ENCODE assay signal across 8 cellular contexts in genomic region chr1:226738421-226738994, GRCh38. TPM values are rescaled to one million over a fixed set of nuclear protein-coding genes. Genes with fewer than 3 reads are reported as not detected.
DNase-seq lines count a peak whose midpoint lies in the region; ATAC-seq, FAIRE-seq and TF ChIP-seq lines count a peak whose summit lies in the region.

No MANE protein-coding gene starts in this region.

- H3K9ac ChIP-seq in parathyroid adenoma = peak overlapping the region; percentile 28

- H3K27me3 ChIP-seq in parathyroid adenoma (ENCODE audit: control insufficient read depth, insufficient read depth, low read length) = no peaks in the 10 kb centered on the region

- H3K4me3 Mint-ChIP-seq in activated naive CD8-positive, alpha-beta T cell = peak overlapping the region; percentile 99

- no peak for TF ChIP-seq POLR2A in H54 (IDR thresholded peaks at IDR 0.05; ENCODE audit: low read depth, low read length)

- H3K9me3 Mint-ChIP-seq in activated naive CD8-positive, alpha-beta T cell (ENCODE audit: low read depth) = no peaks in the 10 kb centered on the region

- peaks cover 6% of the 10 kb centered on the region for H3K36me3 Mint-ChIP-seq in activated naive CD8-positive, alpha-beta T cell

- no peak for FAIRE-seq in H54 (lab: Jason Lieb, UNC)

- peak overlapping the region; percentile 72 for H3K4me3 ChIP-seq in parathyroid adenoma (ENCODE audit: low read depth, low read length)

- peak overlapping the region; percentile 96 for H3K27ac Mint-ChIP-seq in activated naive CD8-positive, alpha-beta T cell

- no peak for ATAC-seq in HG03097 (IDR thresholded peaks at IDR 0.05; ENCODE audit: low FRiP score, unreplicated experiment)

- no peak for TF ChIP-seq CTCF in parathyroid adenoma (IDR thresholded peaks at IDR 0.05)

- H3K27ac ChIP-seq in parathyroid adenoma = peak overlapping the region; percentile 74

- H3K4me1 Mint-ChIP-seq in activated naive CD8-positive, alpha-beta T cell (ENCODE audit: low read depth) = peaks cover 51% of the 10 kb centered on the region

- H3K27me3 Mint-ChIP-seq in activated naive CD8-positive, alpha-beta T cell = no peaks in the 10 kb centered on the region

- H3K79me2 ChIP-seq in parathyroid adenoma = no peaks in the 10 kb centered on the region

- H3K9me3 ChIP-seq in parathyroid adenoma (ENCODE audit: control insufficient read depth, low read length) = no peaks in the 10 kb centered on the region

- H3K36me3 ChIP-seq in parathyroid adenoma (ENCODE audit: control insufficient read depth, insufficient read depth, low read length) = no peaks in the 10 kb centered on the region

- DNase-seq in ELF-1 (ENCODE audit: low read depth, low spot score) (peak; percentile 66), H54 (ENCODE audit: insufficient read length, low spot score) (peak; percentile 34), NCI-H510A treated with DMSO at 0.1 percent for 48 hours (lab: John Stamatoyannopoulos, UW) (peak; percentile 64), cardiac septum (ENCODE audit: low spot score) (peak; percentile 79), mesenteric fat pad (ENCODE audit: low spot score) (no peak)

- H3K4me1 ChIP-seq in parathyroid adenoma = no peaks in the 10 kb centered on the region

- H2AFZ ChIP-seq in parathyroid adenoma = peak overlapping the region; percentile 86

- intact Hi-C loops in cardiac septum (cut with DNase I) = loop anchor here (2.0 to 10.0 kb wide), 4 partner anchors 76 to 194 kb away; partner anchors contain the start of gene STUM

- peak overlapping the region; percentile 91 for H3K4me2 ChIP-seq in parathyroid adenoma (ENCODE audit: low read length)

RNA-seq across cellular contexts. Expression of gene ITPKB, which starts 0.6 kb away (rescaled TPM):
- total RNA-seq in cardiac septum (10.5 TPM), mesenteric fat pad (34.9 TPM)
